Comparison of ENCODE assay signal across 18 cellular contexts in the genomic region with DNA sequence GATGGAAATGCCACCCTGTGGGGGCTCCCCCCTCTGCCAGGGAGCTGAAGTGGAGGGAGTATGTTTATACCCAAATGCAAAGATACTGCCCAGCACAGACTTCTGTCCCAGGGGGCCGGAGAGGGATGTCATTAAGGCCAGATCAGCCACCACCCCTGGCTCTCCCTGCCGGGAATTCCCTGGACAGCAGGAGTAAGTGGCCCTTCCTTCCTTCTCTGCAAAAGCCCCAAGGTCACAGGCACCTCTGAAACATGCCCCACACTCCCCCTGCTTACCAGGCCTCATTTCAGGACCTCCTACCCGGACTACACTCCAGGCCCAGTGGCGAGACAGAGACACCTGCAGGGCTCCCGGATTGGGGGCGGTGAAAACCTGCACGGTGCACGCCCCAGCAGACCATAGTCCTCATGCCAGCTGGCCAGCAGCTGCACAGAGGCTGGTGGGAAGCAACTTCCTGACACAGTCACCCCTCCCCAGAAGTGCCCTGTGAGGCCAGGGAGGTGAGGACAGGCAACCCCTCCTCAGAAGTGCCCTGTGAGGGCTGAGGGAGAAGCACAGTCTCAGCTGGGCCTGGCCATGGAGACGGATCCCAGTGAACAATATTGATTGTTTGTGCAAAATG. TPM values are rescaled to one million over a fixed set of nuclear protein-coding genes. Genes with fewer than 3 reads are reported as not detected.
DNase-seq lines count a peak whose midpoint lies in the region; ATAC-seq and TF ChIP-seq lines count a peak whose summit lies in the region.
"Had no signal": no experiment of that assay in that cellular context is flagged by ENCODE, and none has a peak within 500 bp of the region (broad histone marks: within the 10 kb centered on the region; RNA-seq: fewer than 3 reads in every experiment).

No MANE protein-coding gene starts in this region.

- H3K9me2 ChIP-seq in PC-3 (replicated peaks; ENCODE audit: low read length) = no peaks in the 10 kb centered on the region

- H4K20me1 ChIP-seq in PC-3 (ENCODE audit: low read length) = no peaks in the 10 kb centered on the region

- no peaks in the 10 kb centered on the region for H3K79me2 ChIP-seq in PC-3 (ENCODE audit: low read length)

- POLR2A ChIA-PET in A673 (lab: Charles Lee; ENCODE audit: low non-redundant PET) (interaction anchor here (0.7 kb wide), 1 partner anchor 25 kb away, joined by 26 read pairs; no protein-coding TSS in a partner anchor), PC-3 (lab: Charles Lee; ENCODE audit: unreplicated experiment) (no interaction called here)

- peaks cover 44% of the 10 kb centered on the region for H3K4me1 ChIP-seq in A673 (ENCODE audit: insufficient read depth, low read length, poor library complexity, severe bottlenecking)
- H3K4me1 ChIP-seq in mucosa of descending colon (ENCODE audit: low read depth) = peaks cover 4% of the 10 kb centered on the region
- no peaks in the 10 kb centered on the region for H3K4me1 ChIP-seq in PC-3 (ENCODE audit: insufficient read depth, low read length)
- H3K4me1 ChIP-seq: ascending aorta, foreskin keratinocyte, testis had no signal

- no peak overlapping the region for H3K4me3 ChIP-seq in A673 (ENCODE audit: low read depth, low read length, poor library complexity, severe bottlenecking)
- H3K4me3 ChIP-seq in mucosa of descending colon = no peak overlapping the region
- no peak overlapping the region for H3K4me3 ChIP-seq in PC-3 (ENCODE audit: low read length)
- H3K4me3 ChIP-seq: ascending aorta, testis had no signal

- H3K27me3 ChIP-seq in A673 (replicated peaks; ENCODE audit: insufficient read depth, low read depth, low read length, poor library complexity) (no peaks in the 10 kb centered on the region), PC-3 (ENCODE audit: low read length) (peaks cover 9% of the 10 kb centered on the region; the same call in 1 of the 2 replicates)
- H3K27me3 ChIP-seq: ascending aorta, foreskin keratinocyte, testis had no signal

- no peak overlapping the region for H2AFZ ChIP-seq in PC-3 (ENCODE audit: low read length)

- intact Hi-C loops in A673 (cut with micrococcal nuclease; ENCODE audit: unreplicated experiment) = loop anchor here (1.0 kb wide), 1 partner anchor 25 kb away; no protein-coding TSS in a partner anchor
- intact Hi-C loops in mucosa of descending colon (cut with DNase I, micrococcal nuclease) = no loop called here
- intact Hi-C loops in PC-3 (cut with micrococcal nuclease) = no loop called here

- TF ChIP-seq CTCF in A673 (conservative IDR thresholded peaks at IDR 0.05; ENCODE audit: low read depth, low read length) (no peak), VCaP (conservative IDR thresholded peaks at IDR 0.05) (no peak), mucosa of descending colon (IDR thresholded peaks at IDR 0.05) (no peak), PC-3 (conservative IDR thresholded peaks at IDR 0.05; ENCODE audit: low read depth, low read length) (no peak)

- DNase-seq in A673 (ENCODE audit: low spot score) (peak; percentile 23), DMS53 (lab: John Stamatoyannopoulos, UW) (peak; percentile 78), mucosa of descending colon (peak in 1 of 3 donors; percentile 12), PC-3 (no peak), SK-N-DZ (ENCODE audit: low spot score) (no peak), NK-92 (lab: John Stamatoyannopoulos, UW; ENCODE audit: unreplicated experiment) (no peak)
- DNase-seq: activated gamma-delta T cell; foreskin keratinocyte; HCEC 1CT; Kasumi-1; mammary epithelial cell; NCI-H1436; NCI-H2227 treated with DMSO at 0.1 percent for 48 hours; stimulated activated CD4-positive, alpha-beta T cell treated with anti-CD3 and anti-CD28 coated beads, Interleukin-4, amount 100 ng/mL, for 1 hour had no signal

- H3K9me3 ChIP-seq in A673 (ENCODE audit: low read depth, low read length, poor library complexity, severe bottlenecking) (no peaks in the 10 kb centered on the region), mucosa of descending colon (no peaks in the 10 kb centered on the region), PC-3 (ENCODE audit: low read length) (no peaks in the 10 kb centered on the region)
- H3K9me3 ChIP-seq: ascending aorta, testis had no signal

- H3K36me3 ChIP-seq in A673 (ENCODE audit: insufficient read depth, low read length, poor library complexity, severe bottlenecking) (no peaks in the 10 kb centered on the region), mucosa of descending colon (ENCODE audit: low read depth) (no peaks in the 10 kb centered on the region), PC-3 (ENCODE audit: low read depth, low read length) (no peaks in the 10 kb centered on the region)
- H3K36me3 ChIP-seq: ascending aorta had no signal

- CTCF ChIA-PET in A673 (lab: Charles Lee) (no interaction called here), PC-3 (lab: Charles Lee) (no interaction called here)

- ATAC-seq in mucosa of descending colon (peak; percentile 37), PC-3 (no peak), GM19452 (IDR thresholded peaks at IDR 0.05; ENCODE audit: unreplicated experiment) (no peak)
- ATAC-seq: foreskin keratinocyte had no signal

- H3F3A ChIP-seq in PC-3 (ENCODE audit: low read length, unreplicated experiment) = no peaks in the 10 kb centered on the region

- H3K27ac ChIP-seq in A673 (ENCODE audit: low read depth, low read length, poor library complexity, severe bottlenecking) (peak overlapping the region; percentile 82), VCaP (peak overlapping the region; percentile 73), PC-3 (ENCODE audit: low read length) (no peak overlapping the region)
- H3K27ac ChIP-seq: ascending aorta, foreskin keratinocyte, testis had no signal

- no peak overlapping the region for H3K9ac ChIP-seq in PC-3 (ENCODE audit: low read length)

- BruUV-seq in A673 (replicated peaks; lab: Mats Ljungman, UMichigan) (no TSS peak), PC-3 (replicated peaks; lab: Mats Ljungman, UMichigan) (no TSS peak)

- no peak overlapping the region for H3K4me2 ChIP-seq in PC-3 (ENCODE audit: low read length)

RNA-seq across cellular contexts. Expression of a gene that starts 33.0 kb away (rescaled TPM):
- 68.0 and 70.1 TPM in 2 replicates for total RNA-seq in A673 (2021)
- total RNA-seq in mucosa of descending colon = 10 to 100 TPM in 1 of 3 donors, 1 to 10 TPM in 1, under 1 TPM in 1; 0.84 to 13.5 (median 1.6) TPM
- not detected in 2 replicates for total RNA-seq in PC-3 (2014; rRNA removed)
- polyA plus RNA-seq in SK-N-DZ (2014; cell fraction: cytosol; rRNA removed) = 11.9 and 13.3 TPM in 2 replicates
- 21.6 and 29.1 TPM in 2 replicates for polyA plus RNA-seq in SK-N-DZ (2014; cell fraction: nucleus; rRNA removed)
- total RNA-seq: ascending aorta had no signal

Comparison
In these comparisons a context has a peak if more than half of its experiments do, and no peak if none do; other contexts are left out.
1. DNase-seq: peak in A673 (single experiment) and DMS53 (single experiment); none in PC-3 (single experiment), SK-N-DZ (single experiment) and NK-92 (single experiment).